10 cellular contexts compared by ENCODE assay signal in the genomic region with DNA sequence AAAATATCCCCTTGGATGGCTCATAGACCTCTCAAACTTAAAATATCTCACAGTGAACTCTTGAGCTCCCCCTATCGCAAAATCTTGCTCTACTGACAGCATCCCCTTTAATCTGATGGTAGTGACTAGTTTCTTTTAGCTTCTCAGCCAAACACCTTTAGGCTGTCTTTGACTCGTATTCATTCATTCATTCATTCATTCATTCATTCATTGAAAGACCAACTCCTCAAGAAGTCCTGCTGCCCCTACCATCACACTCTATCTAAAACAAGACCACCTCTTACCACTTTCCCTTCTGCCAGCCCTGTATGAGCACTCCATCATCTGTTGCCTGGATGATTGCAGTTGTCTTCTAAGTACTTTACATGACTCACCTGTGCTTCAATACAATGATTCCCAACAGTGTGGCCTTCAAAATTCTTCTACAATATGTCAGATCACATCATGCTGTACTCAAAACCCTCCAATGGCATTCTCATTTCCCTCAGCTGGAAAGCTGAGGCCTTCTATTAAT. TPM values are rescaled to one million over a fixed set of nuclear protein-coding genes. Genes with fewer than 3 reads are reported as not detected.
DNase-seq lines count a peak whose midpoint lies in the region; ATAC-seq, FAIRE-seq and TF ChIP-seq lines count a peak whose summit lies in the region.
"Had no signal": no experiment of that assay in that cellular context is flagged by ENCODE, and none has a peak within 500 bp of the region (broad histone marks: within the 10 kb centered on the region; RNA-seq: fewer than 3 reads in every experiment).

No MANE protein-coding gene starts in this region.

- DNase-seq in D721Med (ENCODE audit: insufficient read length, low spot score) = no peak
- DNase-seq in HEK293T (ENCODE audit: extremely low spot score) = peak; percentile 36
- DNase-seq in iPS-NIHi11 (ENCODE audit: low spot score) = peak; percentile 46
- DNase-seq in activated T-helper 2 cell treated with anti-CD3 and anti-CD28 coated beads, Interferon-gamma antibody, Interleukin-2, Interleukin-4, amounts not matched to agents 10 μg/mL and 5 μg/mL and 100 μg/mL, durations not matched to agents 14 hours and 24 hours and 36 hours (ENCODE audit: low spot score) = no peak
- DNase-seq in NCI-H128 (lab: John Stamatoyannopoulos, UW; ENCODE audit: unreplicated experiment) = no peak
- no peak for DNase-seq in C1 segment of cervical spinal cord (lab: John Stamatoyannopoulos, UW)
- DNase-seq: activated T-cell treated with anti-CD3 and anti-CD28 coated beads, Interleukin-2, amount 50 U/mL, for 72 hours; MG63 had no signal

- no peak overlapping the region for H3K27ac Mint-ChIP-seq in activated T-helper 2 cell treated with anti-CD3 and anti-CD28 coated beads, Interferon-gamma antibody, Interleukin-2, Interleukin-4, amounts not matched to agents 10 μg/mL and 5 μg/mL and 100 μg/mL, durations not matched to agents 14 hours and 24 hours and 36 hours
- H3K27ac Mint-ChIP-seq: activated T-cell treated with anti-CD3 and anti-CD28 coated beads, Interleukin-2, amount 50 U/mL, for 72 hours had no signal

- POLR2A ChIA-PET in HEK293T (lab: Yijun Ruan, JAX) = no interaction called here

- intact Hi-C loops in activated T-helper 2 cell treated with anti-CD3 and anti-CD28 coated beads, Interferon-gamma antibody, Interleukin-2, Interleukin-4, amounts not matched to agents 10 μg/mL and 5 μg/mL and 100 μg/mL, durations not matched to agents 14 hours and 24 hours and 36 hours (cut with micrococcal nuclease) = no loop called here

- peak; percentile 23 for TF ChIP-seq CTCF in D721Med (IDR thresholded peaks at IDR 0.05; ENCODE audit: insufficient read depth, missing control alignments)

- H3K4me3 Mint-ChIP-seq in activated T-helper 2 cell treated with anti-CD3 and anti-CD28 coated beads, Interferon-gamma antibody, Interleukin-2, Interleukin-4, amounts not matched to agents 10 μg/mL and 5 μg/mL and 100 μg/mL, durations not matched to agents 14 hours and 24 hours and 36 hours (ENCODE audit: low read depth) = no peak overlapping the region
- H3K4me3 Mint-ChIP-seq: activated T-cell treated with anti-CD3 and anti-CD28 coated beads, Interleukin-2, amount 50 U/mL, for 72 hours had no signal

- peaks cover 66% of the 10 kb centered on the region for H3K4me1 Mint-ChIP-seq in activated T-helper 2 cell treated with anti-CD3 and anti-CD28 coated beads, Interferon-gamma antibody, Interleukin-2, Interleukin-4, amounts not matched to agents 10 μg/mL and 5 μg/mL and 100 μg/mL, durations not matched to agents 14 hours and 24 hours and 36 hours (ENCODE audit: low read depth)

- CTCF ChIA-PET in HEK293T (lab: Yijun Ruan, JAX) = interaction anchor here (0.5 to 1.9 kb wide), 7 partner anchors 13 to 1175 kb away, joined by 3 to 6 read pairs (median 3); no protein-coding TSS in a partner anchor

- peaks cover 12% of the 10 kb centered on the region for H3K36me3 Mint-ChIP-seq in activated T-helper 2 cell treated with anti-CD3 and anti-CD28 coated beads, Interferon-gamma antibody, Interleukin-2, Interleukin-4, amounts not matched to agents 10 μg/mL and 5 μg/mL and 100 μg/mL, durations not matched to agents 14 hours and 24 hours and 36 hours (ENCODE audit: low read depth)

- no peak for FAIRE-seq in D721Med (lab: Jason Lieb, UNC)

- no peaks in the 10 kb centered on the region for H3K9me3 Mint-ChIP-seq in activated T-helper 2 cell treated with anti-CD3 and anti-CD28 coated beads, Interferon-gamma antibody, Interleukin-2, Interleukin-4, amounts not matched to agents 10 μg/mL and 5 μg/mL and 100 μg/mL, durations not matched to agents 14 hours and 24 hours and 36 hours
- H3K9me3 Mint-ChIP-seq: activated T-cell treated with anti-CD3 and anti-CD28 coated beads, Interleukin-2, amount 50 U/mL, for 72 hours had no signal

- no peaks in the 10 kb centered on the region for H3K27me3 Mint-ChIP-seq in activated T-helper 2 cell treated with anti-CD3 and anti-CD28 coated beads, Interferon-gamma antibody, Interleukin-2, Interleukin-4, amounts not matched to agents 10 μg/mL and 5 μg/mL and 100 μg/mL, durations not matched to agents 14 hours and 24 hours and 36 hours (ENCODE audit: low read depth)

- ATAC-seq in SK-N-SH treated with all-trans-retinoic acid at 6 μM for 48 hours (0 out of 3 replicates have a peak, but pooled peaks have one; percentile 23), GM21717 (IDR thresholded peaks at IDR 0.05; ENCODE audit: unreplicated experiment) (no peak)

TF ChIP-seq in HEK293T, 16 proteins besides CTCF, POLR2A, EP300 and RAD21:
- TF ChIP-seq SP1 (IDR thresholded peaks at IDR 0.05) (no peak), FOXM1 (IDR thresholded peaks at IDR 0.05; ENCODE audit: borderline replicate concordance) (no peak), FOXA1 (IDR thresholded peaks at IDR 0.05) (no peak), LEF1 (IDR thresholded peaks at IDR 0.05; ENCODE audit: borderline replicate concordance) (no peak), FOXK2 (IDR thresholded peaks at IDR 0.05) (no peak), NFRKB (IDR thresholded peaks at IDR 0.05) (no peak), BHLHE40 (IDR thresholded peaks at IDR 0.05; ENCODE audit: borderline replicate concordance) (no peak), ARNT (IDR thresholded peaks at IDR 0.05) (no peak), HDGF (IDR thresholded peaks at IDR 0.05; ENCODE audit: borderline replicate concordance) (no peak), ZNF384 (IDR thresholded peaks at IDR 0.05) (no peak), TARDBP (IDR thresholded peaks at IDR 0.05) (no peak)
- TF ChIP-seq, protein P1, sequence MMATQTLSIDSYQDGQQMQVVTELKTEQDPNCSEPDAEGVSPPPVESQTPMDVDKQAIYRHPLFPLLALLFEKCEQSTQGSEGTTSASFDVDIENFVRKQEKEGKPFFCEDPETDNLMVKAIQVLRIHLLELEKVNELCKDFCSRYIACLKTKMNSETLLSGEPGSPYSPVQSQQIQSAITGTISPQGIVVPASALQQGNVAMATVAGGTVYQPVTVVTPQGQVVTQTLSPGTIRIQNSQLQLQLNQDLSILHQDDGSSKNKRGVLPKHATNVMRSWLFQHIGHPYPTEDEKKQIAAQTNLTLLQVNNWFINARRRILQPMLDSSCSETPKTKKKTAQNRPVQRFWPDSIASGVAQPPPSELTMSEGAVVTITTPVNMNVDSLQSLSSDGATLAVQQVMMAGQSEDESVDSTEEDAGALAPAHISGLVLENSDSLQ (IDR thresholded peaks at IDR 0.05) = no peak

TF ChIP-seq in SK-N-SH treated with all-trans-retinoic acid at 6 μM for 48 hours, 23 proteins besides CTCF, POLR2A, EP300 and RAD21 (continues in another document):
- TF ChIP-seq, protein P2, sequence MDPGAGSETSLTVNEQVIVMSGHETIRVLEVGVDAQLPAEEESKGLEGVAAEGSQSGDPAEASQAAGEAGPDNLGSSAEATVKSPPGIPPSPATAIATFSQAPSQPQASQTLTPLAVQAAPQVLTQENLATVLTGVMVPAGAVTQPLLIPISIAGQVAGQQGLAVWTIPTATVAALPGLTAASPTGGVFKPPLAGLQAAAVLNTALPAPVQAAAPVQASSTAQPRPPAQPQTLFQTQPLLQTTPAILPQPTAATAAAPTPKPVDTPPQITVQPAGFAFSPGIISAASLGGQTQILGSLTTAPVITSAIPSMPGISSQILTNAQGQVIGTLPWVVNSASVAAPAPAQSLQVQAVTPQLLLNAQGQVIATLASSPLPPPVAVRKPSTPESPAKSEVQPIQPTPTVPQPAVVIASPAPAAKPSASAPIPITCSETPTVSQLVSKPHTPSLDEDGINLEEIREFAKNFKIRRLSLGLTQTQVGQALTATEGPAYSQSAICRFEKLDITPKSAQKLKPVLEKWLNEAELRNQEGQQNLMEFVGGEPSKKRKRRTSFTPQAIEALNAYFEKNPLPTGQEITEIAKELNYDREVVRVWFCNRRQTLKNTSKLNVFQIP (CRISPR knock-in tag; IDR thresholded peaks at IDR 0.05; ENCODE audit: borderline replicate concordance, low read depth) = no peak
- TF ChIP-seq ESRRG (CRISPR knock-in tag; IDR thresholded peaks at IDR 0.05) (no peak), OSR1 (CRISPR knock-in tag; IDR thresholded peaks at IDR 0.05) (no peak), TCF4 (CRISPR knock-in tag; IDR thresholded peaks at IDR 0.05; ENCODE audit: borderline replicate concordance) (no peak), ZNF70 (CRISPR knock-in tag; IDR thresholded peaks at IDR 0.05) (no peak), TOX (CRISPR knock-in tag; IDR thresholded peaks at IDR 0.05; ENCODE audit: borderline replicate concordance) (no peak), ZFP3 (CRISPR knock-in tag; IDR thresholded peaks at IDR 0.05) (no peak), PPARA (CRISPR knock-in tag; IDR thresholded peaks at IDR 0.05; ENCODE audit: borderline replicate concordance) (no peak), ZNF8 (CRISPR knock-in tag; IDR thresholded peaks at IDR 0.05) (no peak), CSDC2 (CRISPR knock-in tag; IDR thresholded peaks at IDR 0.05) (no peak)
- TF ChIP-seq, protein P3, sequence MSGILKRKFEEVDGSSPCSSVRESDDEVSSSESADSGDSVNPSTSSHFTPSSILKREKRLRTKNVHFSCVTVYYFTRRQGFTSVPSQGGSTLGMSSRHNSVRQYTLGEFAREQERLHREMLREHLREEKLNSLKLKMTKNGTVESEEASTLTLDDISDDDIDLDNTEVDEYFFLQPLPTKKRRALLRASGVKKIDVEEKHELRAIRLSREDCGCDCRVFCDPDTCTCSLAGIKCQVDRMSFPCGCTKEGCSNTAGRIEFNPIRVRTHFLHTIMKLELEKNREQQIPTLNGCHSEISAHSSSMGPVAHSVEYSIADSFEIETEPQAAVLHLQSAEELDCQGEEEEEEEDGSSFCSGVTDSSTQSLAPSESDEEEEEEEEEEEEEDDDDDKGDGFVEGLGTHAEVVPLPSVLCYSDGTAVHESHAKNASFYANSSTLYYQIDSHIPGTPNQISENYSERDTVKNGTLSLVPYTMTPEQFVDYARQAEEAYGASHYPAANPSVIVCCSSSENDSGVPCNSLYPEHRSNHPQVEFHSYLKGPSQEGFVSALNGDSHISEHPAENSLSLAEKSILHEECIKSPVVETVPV (CRISPR knock-in tag; IDR thresholded peaks at IDR 0.05) = no peak
- TF ChIP-seq, protein P4, sequence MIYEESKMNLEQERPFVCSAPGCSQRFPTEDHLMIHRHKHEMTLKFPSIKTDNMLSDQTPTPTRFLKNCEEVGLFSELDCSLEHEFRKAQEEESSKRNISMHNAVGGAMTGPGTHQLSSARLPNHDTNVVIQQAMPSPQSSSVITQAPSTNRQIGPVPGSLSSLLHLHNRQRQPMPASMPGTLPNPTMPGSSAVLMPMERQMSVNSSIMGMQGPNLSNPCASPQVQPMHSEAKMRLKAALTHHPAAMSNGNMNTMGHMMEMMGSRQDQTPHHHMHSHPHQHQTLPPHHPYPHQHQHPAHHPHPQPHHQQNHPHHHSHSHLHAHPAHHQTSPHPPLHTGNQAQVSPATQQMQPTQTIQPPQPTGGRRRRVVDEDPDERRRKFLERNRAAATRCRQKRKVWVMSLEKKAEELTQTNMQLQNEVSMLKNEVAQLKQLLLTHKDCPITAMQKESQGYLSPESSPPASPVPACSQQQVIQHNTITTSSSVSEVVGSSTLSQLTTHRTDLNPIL (CRISPR knock-in tag; IDR thresholded peaks at IDR 0.05; ENCODE audit: low read depth) = no peak

RNA-seq across cellular contexts. Expression of a gene that starts 46.8 kb away (rescaled TPM):
- 1.4 and 1.5 TPM in 2 replicates for total RNA-seq in activated T-helper 2 cell treated with anti-CD3 and anti-CD28 coated beads, Interferon-gamma antibody, Interleukin-2, Interleukin-4, amounts not matched to agents 10 μg/mL and 5 μg/mL and 100 μg/mL, durations not matched to agents 14 hours and 24 hours and 36 hours

Comparison
In these comparisons a context has a peak if more than half of its experiments do, and no peak if none do; other contexts are left out.
1. DNase-seq: peak in HEK293T (single experiment) and iPS-NIHi11 (single experiment); none in D721Med (single experiment), activated T-helper 2 cell treated with anti-CD3 and anti-CD28 coated beads, Interferon-gamma antibody, Interleukin-2, Interleukin-4, amounts not matched to agents 10 μg/mL and 5 μg/mL and 100 μg/mL, durations not matched to agents 14 hours and 24 hours and 36 hours (single experiment), NCI-H128 (single experiment) and C1 segment of cervical spinal cord (0 of 14).